Comparison of ENCODE assay signal across 8 cellular contexts in genomic region chr18:58180738-58181353, GRCh38.
DNase-seq lines count a peak whose midpoint lies in the region; ATAC-seq and TF ChIP-seq lines count a peak whose summit lies in the region.

No MANE protein-coding gene starts in this region.

- H3K36me3 Mint-ChIP-seq in Caco-2 (ENCODE audit: insufficient read depth, unreplicated experiment) = peaks cover 12% of the 10 kb centered on the region
- H3K36me3 Mint-ChIP-seq in activated T-cell treated with anti-CD3 and anti-CD28 coated beads, Interleukin-2, amount 50 U/mL, for 4 hours (ENCODE audit: insufficient read depth) = no peaks in the 10 kb centered on the region

- H3F3A ChIP-seq in PC-3 (ENCODE audit: low read length, unreplicated experiment) = no peaks in the 10 kb centered on the region

- TF ChIP-seq CTCF in Caco-2 (IDR thresholded peaks at IDR 0.05; ENCODE audit: insufficient read depth in 1 of 2, low read depth in 1 of 2, low read length in 1 of 2, severe bottlenecking in 1 of 2, unreplicated experiment in 1 of 2) (peak; percentile 44 to 62), HL-60 (IDR thresholded peaks at IDR 0.05; ENCODE audit: insufficient read depth, low read length) (peak; percentile 94), PC-3 (conservative IDR thresholded peaks at IDR 0.05; ENCODE audit: low read depth, low read length) (peak; percentile 94), foreskin fibroblast (IDR thresholded peaks at IDR 0.05; ENCODE audit: low read depth, low read length) (peak; percentile 84)

- H3K27me3 Mint-ChIP-seq in Caco-2 (ENCODE audit: insufficient read depth, unreplicated experiment) = no peaks in the 10 kb centered on the region
- no peaks in the 10 kb centered on the region for H3K27me3 Mint-ChIP-seq in activated T-cell treated with anti-CD3 and anti-CD28 coated beads, Interleukin-2, amount 50 U/mL, for 4 hours (ENCODE audit: low read depth)

- H3K36me3 ChIP-seq in Caco-2 (ENCODE audit: control insufficient read depth, insufficient read depth, low read length) (no peaks in the 10 kb centered on the region), PC-3 (ENCODE audit: low read depth, low read length) (no peaks in the 10 kb centered on the region)

- H3K4me3 Mint-ChIP-seq in Caco-2 (ENCODE audit: unreplicated experiment) = no peak overlapping the region
- H3K4me3 Mint-ChIP-seq in activated T-cell treated with anti-CD3 and anti-CD28 coated beads, Interleukin-2, amount 50 U/mL, for 4 hours = no peak overlapping the region

- no peak overlapping the region for H3K4me2 ChIP-seq in PC-3 (ENCODE audit: low read length)

- DNase-seq in Caco-2 = peak; percentile 44 to 53
- peak; percentile 2 to 39 for DNase-seq in HL-60 (ENCODE audit: low read depth in 1 of 2, low spot score in 1 of 2)
- peak; percentile 72 for DNase-seq in PC-3
- DNase-seq in activated T-cell treated with anti-CD3 and anti-CD28 coated beads, Interleukin-2, amount 50 U/mL, for 4 hours = peak; percentile 59
- peak in 1 of 2 donors; percentile 75 for DNase-seq in foreskin fibroblast
- DNase-seq in retina = peak; percentile 58

- H3K4me1 Mint-ChIP-seq in Caco-2 (ENCODE audit: low read depth, unreplicated experiment) = peaks cover 20% of the 10 kb centered on the region
- no peaks in the 10 kb centered on the region for H3K4me1 Mint-ChIP-seq in activated T-cell treated with anti-CD3 and anti-CD28 coated beads, Interleukin-2, amount 50 U/mL, for 4 hours (ENCODE audit: low read depth)

- no peak overlapping the region for H3K27ac Mint-ChIP-seq in Caco-2 (ENCODE audit: unreplicated experiment)

- H3K9me2 ChIP-seq in PC-3 (replicated peaks; ENCODE audit: low read length) = no peaks in the 10 kb centered on the region

- peaks cover 46% of the 10 kb centered on the region for H3K79me2 ChIP-seq in PC-3 (ENCODE audit: low read length)

- POLR2A ChIA-PET in Caco-2 (lab: Charles Lee) = no interaction called here
- POLR2A ChIA-PET in PC-3 (lab: Charles Lee; ENCODE audit: unreplicated experiment) = no interaction called here

- no TSS peak for BruUV-seq in Caco-2 (replicated peaks; lab: Mats Ljungman, UMichigan)
- no TSS peak for BruUV-seq in PC-3 (replicated peaks; lab: Mats Ljungman, UMichigan)

- H3K9me3 ChIP-seq in Caco-2 (no peaks in the 10 kb centered on the region), PC-3 (ENCODE audit: low read length) (no peaks in the 10 kb centered on the region)

- H3K4me1 ChIP-seq in Caco-2 (peaks cover 14% of the 10 kb centered on the region), PC-3 (ENCODE audit: insufficient read depth, low read length) (peaks cover 38% of the 10 kb centered on the region)

- H2AFZ ChIP-seq in PC-3 (ENCODE audit: low read length) = no peak overlapping the region

- intact Hi-C loops in Caco-2 (cut with micrococcal nuclease; ENCODE audit: unreplicated experiment) (loop anchor here (1.0 kb wide), 2 partner anchors 138 to 299 kb away; no protein-coding TSS in a partner anchor), PC-3 (cut with micrococcal nuclease) (loop anchor here (1.0 to 2.0 kb wide), 5 partner anchors 41 to 299 kb away; no protein-coding TSS in a partner anchor)

- ATAC-seq in PC-3 = no peak
- ATAC-seq in activated T-cell treated with anti-CD3 and anti-CD28 coated beads, Interleukin-2, amount 50 U/mL, for 4 hours = peak in 1 of 2 donors; percentile 57
- ATAC-seq in GM21367 (IDR thresholded peaks at IDR 0.05; ENCODE audit: unreplicated experiment) = no peak
- ATAC-seq in HG03159 (IDR thresholded peaks at IDR 0.05; ENCODE audit: unreplicated experiment) = no peak

- CTCF ChIA-PET in Caco-2 (lab: Charles Lee) (interaction anchor here (1.3 kb wide), 1 partner anchor 137 kb away, joined by 3 read pairs; no protein-coding TSS in a partner anchor), PC-3 (lab: Charles Lee) (interaction anchor here (0.6 kb wide), 1 partner anchor 298 kb away, joined by 4 read pairs; no protein-coding TSS in a partner anchor)

- H3K27ac ChIP-seq in HL-60 (replicated peaks) (no peak overlapping the region), PC-3 (ENCODE audit: low read length) (no peak overlapping the region)

- no peaks in the 10 kb centered on the region for H4K20me1 ChIP-seq in PC-3 (ENCODE audit: low read length)

- H3K4me3 ChIP-seq in Caco-2 (ENCODE audit: low read depth, low read length) (no peak overlapping the region), HL-60 (replicated peaks; ENCODE audit: insufficient read depth, low read length) (no peak overlapping the region), PC-3 (ENCODE audit: low read length) (no peak overlapping the region), foreskin fibroblast (ENCODE audit: low read depth in 1 of 2, low read length in 2 of 2) (no peak overlapping the region)

- H3K27me3 ChIP-seq in Caco-2 (replicated peaks; ENCODE audit: control insufficient read depth, insufficient read depth, low read length) = no peaks in the 10 kb centered on the region
- H3K27me3 ChIP-seq in HL-60 (ENCODE audit: insufficient read depth, poor library complexity, severe bottlenecking) = no peaks in the 10 kb centered on the region
- H3K27me3 ChIP-seq in PC-3 (ENCODE audit: low read length) = no peaks in the 10 kb centered on the region

- H3K9me3 Mint-ChIP-seq in Caco-2 (ENCODE audit: unreplicated experiment) = no peaks in the 10 kb centered on the region
- H3K9me3 Mint-ChIP-seq in activated T-cell treated with anti-CD3 and anti-CD28 coated beads, Interleukin-2, amount 50 U/mL, for 4 hours = no peaks in the 10 kb centered on the region

- H3K9ac ChIP-seq in PC-3 (ENCODE audit: low read length) = no peak overlapping the region
